Comparison of ENCODE assay signal across 11 cellular contexts in the genomic region with DNA sequence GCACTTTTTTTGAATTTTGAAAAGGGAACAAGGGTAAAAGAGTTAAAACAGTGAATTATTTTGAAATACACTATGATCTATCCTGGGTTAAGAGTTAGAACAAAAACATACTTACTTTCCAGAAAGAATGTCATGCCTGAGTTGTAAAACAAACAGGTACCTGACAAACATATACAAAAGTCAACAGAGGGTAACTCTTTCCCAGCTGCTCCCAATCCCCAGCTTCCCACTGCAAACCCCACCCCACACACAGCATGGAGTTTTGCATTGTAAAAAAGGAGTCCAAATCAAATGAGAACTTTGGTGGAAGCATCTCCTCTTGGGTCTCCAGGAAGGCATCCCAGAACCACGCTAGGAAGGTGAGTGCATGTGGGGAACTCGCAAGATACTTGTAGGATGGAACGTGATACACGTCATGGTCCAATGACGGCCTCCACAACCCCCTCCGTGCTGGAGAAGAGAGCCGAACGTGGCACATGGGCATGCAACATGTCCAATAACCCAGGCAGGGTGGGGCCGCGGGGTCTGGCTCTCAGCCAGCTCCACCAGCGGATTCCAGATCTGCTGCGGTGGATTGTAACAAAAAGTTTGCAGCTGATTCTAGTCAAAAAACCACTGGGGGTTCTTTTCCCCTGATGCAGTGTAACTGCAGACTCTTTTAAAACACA. TPM values are rescaled to one million over a fixed set of nuclear protein-coding genes. Genes with fewer than 3 reads are reported as not detected.
DNase-seq lines count a peak whose midpoint lies in the region; ATAC-seq and TF ChIP-seq lines count a peak whose summit lies in the region.
"Had no signal": no experiment of that assay in that cellular context is flagged by ENCODE, and none has a peak within 500 bp of the region (broad histone marks: within the 10 kb centered on the region; RNA-seq: fewer than 3 reads in every experiment).

No MANE protein-coding gene starts in this region.

- no peaks in the 10 kb centered on the region for H3K9me3 Mint-ChIP-seq in Calu3 (ENCODE audit: low read depth, unreplicated experiment)
- peaks cover 5% of the 10 kb centered on the region for H3K9me3 Mint-ChIP-seq in activated CD4-positive, alpha-beta T cell treated with anti-CD3 and anti-CD28 coated beads, Interleukin-2, amount 10 ng/mL, durations not matched to agents 24 days and 14 days

- ATAC-seq in upper lobe of right lung = no peak
- ATAC-seq: activated CD8-positive, alpha-beta memory T cell treated with anti-CD3 and anti-CD28 coated beads, Interleukin-2, amount 10 ng/mL, durations not matched to agents 7 days and 5 days had no signal

- intact Hi-C loops in cardiac septum (cut with DNase I) (no loop called here), testis (cut with DNase I; ENCODE audit: low total_unique reads) (no loop called here), Calu3 (cut with micrococcal nuclease; ENCODE audit: unreplicated experiment) (no loop called here), upper lobe of right lung (cut with DNase I) (no loop called here)
- intact Hi-C loops in activated CD4-positive, alpha-beta T cell treated with anti-CD3 and anti-CD28 coated beads, Interleukin-2, amount 10 ng/mL, durations not matched to agents 24 days and 14 days (cut with micrococcal nuclease) = no loop called here

- no peaks in the 10 kb centered on the region for H3K27me3 Mint-ChIP-seq in Calu3 (ENCODE audit: unreplicated experiment)
- peaks cover 16% of the 10 kb centered on the region for H3K27me3 Mint-ChIP-seq in activated CD4-positive, alpha-beta T cell treated with anti-CD3 and anti-CD28 coated beads, Interleukin-2, amount 10 ng/mL, durations not matched to agents 24 days and 14 days

- H3K9me3 ChIP-seq in testis = no peaks in the 10 kb centered on the region
- no peaks in the 10 kb centered on the region for H3K9me3 ChIP-seq in upper lobe of right lung
- H3K9me3 ChIP-seq: adrenal gland had no signal

- H3K4me1 Mint-ChIP-seq in Calu3 (ENCODE audit: low read depth, unreplicated experiment) = no peaks in the 10 kb centered on the region
- H3K4me1 Mint-ChIP-seq in activated CD4-positive, alpha-beta T cell treated with anti-CD3 and anti-CD28 coated beads, Interleukin-2, amount 10 ng/mL, durations not matched to agents 24 days and 14 days = no peaks in the 10 kb centered on the region
- H3K4me1 Mint-ChIP-seq: activated CD8-positive, alpha-beta memory T cell treated with anti-CD3 and anti-CD28 coated beads, Interleukin-2, amount 10 ng/mL, durations not matched to agents 7 days and 5 days had no signal

- no TSS peak for BruUV-seq in Calu3 (replicated peaks; lab: Mats Ljungman, UMichigan)

- 70 to 77% methylated on average over 12 of the region's 12 CpGs for WGBS in testis, 2 donors

- no peaks in the 10 kb centered on the region for H3K36me3 Mint-ChIP-seq in Calu3 (ENCODE audit: insufficient read depth, unreplicated experiment)
- no peaks in the 10 kb centered on the region for H3K36me3 Mint-ChIP-seq in activated CD4-positive, alpha-beta T cell treated with anti-CD3 and anti-CD28 coated beads, Interleukin-2, amount 10 ng/mL, durations not matched to agents 24 days and 14 days (ENCODE audit: low read depth)
- H3K36me3 Mint-ChIP-seq: activated CD8-positive, alpha-beta memory T cell treated with anti-CD3 and anti-CD28 coated beads, Interleukin-2, amount 10 ng/mL, durations not matched to agents 7 days and 5 days had no signal

- H3K27ac Mint-ChIP-seq in Calu3 (ENCODE audit: unreplicated experiment) = no peak overlapping the region
- no peak overlapping the region for H3K27ac Mint-ChIP-seq in activated CD4-positive, alpha-beta T cell treated with anti-CD3 and anti-CD28 coated beads, Interleukin-2, amount 10 ng/mL, durations not matched to agents 24 days and 14 days
- H3K27ac Mint-ChIP-seq: activated CD8-positive, alpha-beta memory T cell treated with anti-CD3 and anti-CD28 coated beads, Interleukin-2, amount 10 ng/mL, durations not matched to agents 7 days and 5 days had no signal

- CTCF ChIA-PET in Calu3 (lab: Charles Lee) = no interaction called here

- H3K4me3 ChIP-seq in testis = no peak overlapping the region
- H3K4me3 ChIP-seq in upper lobe of right lung = no peak overlapping the region
- H3K4me3 ChIP-seq: adrenal gland had no signal

- no peak for TF ChIP-seq CTCF in testis (IDR thresholded peaks at IDR 0.05)
- TF ChIP-seq CTCF in Calu3 (IDR thresholded peaks at IDR 0.05; ENCODE audit: unreplicated experiment) = no peak
- no peak for TF ChIP-seq CTCF in upper lobe of right lung (IDR thresholded peaks at IDR 0.05)

- peaks cover 10% of the 10 kb centered on the region for H3K4me1 ChIP-seq in testis
- no peaks in the 10 kb centered on the region for H3K4me1 ChIP-seq in upper lobe of right lung
- H3K4me1 ChIP-seq: adrenal gland had no signal

- H3K36me3 ChIP-seq in testis (ENCODE audit: low read depth, missing control alignments) (no peaks in the 10 kb centered on the region), upper lobe of right lung (no peaks in the 10 kb centered on the region)
- H3K36me3 ChIP-seq: adrenal gland had no signal

- H3K4me3 Mint-ChIP-seq in Calu3 (ENCODE audit: low read depth, unreplicated experiment) = no peak overlapping the region
- no peak overlapping the region for H3K4me3 Mint-ChIP-seq in activated CD4-positive, alpha-beta T cell treated with anti-CD3 and anti-CD28 coated beads, Interleukin-2, amount 10 ng/mL, durations not matched to agents 24 days and 14 days
- H3K4me3 Mint-ChIP-seq: activated CD8-positive, alpha-beta memory T cell treated with anti-CD3 and anti-CD28 coated beads, Interleukin-2, amount 10 ng/mL, durations not matched to agents 7 days and 5 days had no signal

- TF ChIP-seq POLR2A in testis (IDR thresholded peaks at IDR 0.05) = no peak

- DNase-seq in NCI-H82 (lab: John Stamatoyannopoulos, UW) (peak; percentile 6), NCI-H82 treated with DMSO at 0.1 percent for 48 hours (lab: John Stamatoyannopoulos, UW; ENCODE audit: unreplicated experiment) (no peak), RPMI7951 (ENCODE audit: low read depth) (peak; percentile 22), cardiac septum (ENCODE audit: low spot score) (peak; percentile 78), testis (peak; percentile 59), Calu3 (no peak), upper lobe of right lung (no peak)
- no peak for DNase-seq in activated CD4-positive, alpha-beta T cell treated with anti-CD3 and anti-CD28 coated beads, Interleukin-2, amount 10 ng/mL, durations not matched to agents 24 days and 14 days
- DNase-seq: activated CD8-positive, alpha-beta memory T cell treated with anti-CD3 and anti-CD28 coated beads, Interleukin-2, amount 10 ng/mL, durations not matched to agents 7 days and 5 days; trophoblast cell had no signal

- H3K27ac ChIP-seq in testis (no peak overlapping the region), upper lobe of right lung (no peak overlapping the region)
- H3K27ac ChIP-seq: adrenal gland had no signal

- H3K27me3 ChIP-seq in testis = no peaks in the 10 kb centered on the region
- H3K27me3 ChIP-seq in upper lobe of right lung = no peaks in the 10 kb centered on the region
- H3K27me3 ChIP-seq: adrenal gland had no signal

RNA-seq across cellular contexts. Expression of a gene that starts 55.9 kb away (rescaled TPM):
- under 0.01 TPM in 1 of 2 replicates, not detected in the other for total RNA-seq in RPMI7951 (2014; rRNA removed; shearing (Covaris generic))
- total RNA-seq in cardiac septum (1.5 TPM), testis (10 to 100 TPM; 14.3 to 14.5 TPM), Calu3 (2022) (4.6 and 5.8 TPM in 2 replicates), upper lobe of right lung (10.1 TPM)
- 10.9 TPM for polyA plus RNA-seq in testis (ENCODE audit: insufficient read depth, low read depth, low replicate concordance)
- 1.2 and 1.5 TPM in 2 replicates for total RNA-seq in activated CD4-positive, alpha-beta T cell treated with anti-CD3 and anti-CD28 coated beads, Interleukin-2, amount 10 ng/mL, durations not matched to agents 24 days and 14 days

Comparison
In these comparisons a context has a peak if more than half of its experiments do, and no peak if none do; other contexts are left out.
1. DNase-seq: peak in NCI-H82 (single experiment), RPMI7951 (single experiment), cardiac septum (single experiment) and testis (single experiment); none in NCI-H82 treated with DMSO at 0.1 percent for 48 hours (single experiment), Calu3 (single experiment), upper lobe of right lung (single experiment) and activated CD4-positive, alpha-beta T cell treated with anti-CD3 and anti-CD28 coated beads, Interleukin-2, amount 10 ng/mL, durations not matched to agents 24 days and 14 days (single experiment).